2 cellular contexts compared by ENCODE assay signal in the genomic region with DNA sequence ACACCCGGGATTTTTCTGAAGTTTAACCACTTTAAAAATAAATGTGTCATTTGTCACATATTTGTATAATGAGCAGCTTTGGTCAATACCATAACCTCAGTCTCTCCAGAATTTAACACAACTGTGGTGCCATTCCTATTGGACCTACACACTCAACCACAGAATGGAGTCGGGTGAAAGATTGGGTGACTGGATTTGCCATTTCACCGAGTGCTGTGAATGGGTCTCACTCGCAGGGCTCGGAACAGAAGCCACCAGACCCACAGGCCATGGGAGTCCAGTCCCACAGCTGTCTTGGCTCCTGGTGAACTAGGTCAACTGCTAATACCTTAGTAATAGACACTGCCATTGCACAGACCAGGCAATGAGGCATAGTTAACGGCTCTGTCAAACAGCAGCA.
TF ChIP-seq lines count a peak whose summit lies in the region.

No MANE protein-coding gene starts in this region.

TF ChIP-seq in SK-N-SH, 30 proteins besides CTCF, POLR2A, EP300 and RAD21 (continued from another document):
- TF ChIP-seq GABPA (IDR thresholded peaks at IDR 0.05; ENCODE audit: low read depth), result no peak
- TF ChIP-seq NFIC (IDR thresholded peaks at IDR 0.05; ENCODE audit: borderline replicate concordance), result no peak
- TF ChIP-seq FOXJ3 (CRISPR knock-in tag; IDR thresholded peaks at IDR 0.05), result no peak
- no peak for TF ChIP-seq RFX5 (IDR thresholded peaks at IDR 0.05; ENCODE audit: low read length)
- no peak for TF ChIP-seq FOSL2 (IDR thresholded peaks at IDR 0.05; ENCODE audit: borderline replicate concordance, low read depth)
- TF ChIP-seq SIN3A (IDR thresholded peaks at IDR 0.05; ENCODE audit: borderline replicate concordance, low read depth, low read length), result no peak
- no peak for TF ChIP-seq JUND (IDR thresholded peaks at IDR 0.05)
- TF ChIP-seq, protein P1, sequence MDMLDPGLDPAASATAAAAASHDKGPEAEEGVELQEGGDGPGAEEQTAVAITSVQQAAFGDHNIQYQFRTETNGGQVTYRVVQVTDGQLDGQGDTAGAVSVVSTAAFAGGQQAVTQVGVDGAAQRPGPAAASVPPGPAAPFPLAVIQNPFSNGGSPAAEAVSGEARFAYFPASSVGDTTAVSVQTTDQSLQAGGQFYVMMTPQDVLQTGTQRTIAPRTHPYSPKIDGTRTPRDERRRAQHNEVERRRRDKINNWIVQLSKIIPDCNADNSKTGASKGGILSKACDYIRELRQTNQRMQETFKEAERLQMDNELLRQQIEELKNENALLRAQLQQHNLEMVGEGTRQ (IDR thresholded peaks at IDR 0.05; ENCODE audit: borderline replicate concordance, low read depth, low read length), result no peak
- no peak for TF ChIP-seq ELF1 (IDR thresholded peaks at IDR 0.05)
- no peak for TF ChIP-seq TEAD4 (IDR thresholded peaks at IDR 0.05; ENCODE audit: borderline replicate concordance, insufficient read depth)
- TF ChIP-seq, protein P2, sequence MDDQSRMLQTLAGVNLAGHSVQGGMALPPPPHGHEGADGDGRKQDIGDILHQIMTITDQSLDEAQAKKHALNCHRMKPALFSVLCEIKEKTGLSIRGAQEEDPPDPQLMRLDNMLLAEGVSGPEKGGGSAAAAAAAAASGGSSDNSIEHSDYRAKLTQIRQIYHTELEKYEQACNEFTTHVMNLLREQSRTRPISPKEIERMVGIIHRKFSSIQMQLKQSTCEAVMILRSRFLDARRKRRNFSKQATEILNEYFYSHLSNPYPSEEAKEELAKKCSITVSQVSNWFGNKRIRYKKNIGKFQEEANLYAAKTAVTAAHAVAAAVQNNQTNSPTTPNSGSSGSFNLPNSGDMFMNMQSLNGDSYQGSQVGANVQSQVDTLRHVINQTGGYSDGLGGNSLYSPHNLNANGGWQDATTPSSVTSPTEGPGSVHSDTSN (IDR thresholded peaks at IDR 0.05), result no peak

TF ChIP-seq in SK-N-SH treated with all-trans-retinoic acid at 6 μM for 48 hours, 23 proteins besides CTCF, POLR2A, EP300 and RAD21 (continued from another document):
- TF ChIP-seq, protein P3, sequence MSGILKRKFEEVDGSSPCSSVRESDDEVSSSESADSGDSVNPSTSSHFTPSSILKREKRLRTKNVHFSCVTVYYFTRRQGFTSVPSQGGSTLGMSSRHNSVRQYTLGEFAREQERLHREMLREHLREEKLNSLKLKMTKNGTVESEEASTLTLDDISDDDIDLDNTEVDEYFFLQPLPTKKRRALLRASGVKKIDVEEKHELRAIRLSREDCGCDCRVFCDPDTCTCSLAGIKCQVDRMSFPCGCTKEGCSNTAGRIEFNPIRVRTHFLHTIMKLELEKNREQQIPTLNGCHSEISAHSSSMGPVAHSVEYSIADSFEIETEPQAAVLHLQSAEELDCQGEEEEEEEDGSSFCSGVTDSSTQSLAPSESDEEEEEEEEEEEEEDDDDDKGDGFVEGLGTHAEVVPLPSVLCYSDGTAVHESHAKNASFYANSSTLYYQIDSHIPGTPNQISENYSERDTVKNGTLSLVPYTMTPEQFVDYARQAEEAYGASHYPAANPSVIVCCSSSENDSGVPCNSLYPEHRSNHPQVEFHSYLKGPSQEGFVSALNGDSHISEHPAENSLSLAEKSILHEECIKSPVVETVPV (CRISPR knock-in tag; IDR thresholded peaks at IDR 0.05), result no peak
- no peak for TF ChIP-seq SNAI2 (CRISPR knock-in tag; IDR thresholded peaks at IDR 0.05)
- TF ChIP-seq, protein P4, sequence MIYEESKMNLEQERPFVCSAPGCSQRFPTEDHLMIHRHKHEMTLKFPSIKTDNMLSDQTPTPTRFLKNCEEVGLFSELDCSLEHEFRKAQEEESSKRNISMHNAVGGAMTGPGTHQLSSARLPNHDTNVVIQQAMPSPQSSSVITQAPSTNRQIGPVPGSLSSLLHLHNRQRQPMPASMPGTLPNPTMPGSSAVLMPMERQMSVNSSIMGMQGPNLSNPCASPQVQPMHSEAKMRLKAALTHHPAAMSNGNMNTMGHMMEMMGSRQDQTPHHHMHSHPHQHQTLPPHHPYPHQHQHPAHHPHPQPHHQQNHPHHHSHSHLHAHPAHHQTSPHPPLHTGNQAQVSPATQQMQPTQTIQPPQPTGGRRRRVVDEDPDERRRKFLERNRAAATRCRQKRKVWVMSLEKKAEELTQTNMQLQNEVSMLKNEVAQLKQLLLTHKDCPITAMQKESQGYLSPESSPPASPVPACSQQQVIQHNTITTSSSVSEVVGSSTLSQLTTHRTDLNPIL (CRISPR knock-in tag; IDR thresholded peaks at IDR 0.05; ENCODE audit: low read depth), result no peak
- TF ChIP-seq ZNF565 (CRISPR knock-in tag; conservative IDR thresholded peaks at IDR 0.05; ENCODE audit: low read depth), result no peak
- no peak for TF ChIP-seq ISL1 (CRISPR knock-in tag; IDR thresholded peaks at IDR 0.05)
TF ChIP-seq in SK-N-SH treated with all-trans-retinoic acid at 6 μM for 48 hours: peak in this region for 0.
